9 cellular contexts compared by ENCODE assay signal in genomic region chr3:132231633-132232032, GRCh38.
DNase-seq lines count a peak whose midpoint lies in the region; TF ChIP-seq lines count a peak whose summit lies in the region.
"Had no signal": no experiment of that assay in that cellular context is flagged by ENCODE, and none has a peak within 500 bp of the region (broad histone marks: within the 10 kb centered on the region; RNA-seq: fewer than 3 reads in every experiment).

No MANE protein-coding gene starts in this region.

- DNase-seq in NCI-H748 (lab: John Stamatoyannopoulos, UW; ENCODE audit: unreplicated experiment) = peak; percentile 12
- no peak for DNase-seq in NCI-H748 treated with DMSO at 0.1 percent for 48 hours (lab: John Stamatoyannopoulos, UW)
- DNase-seq in NOMO-1 treated with dmso at 0.1 percent for 144 hours (lab: John Stamatoyannopoulos, UW; ENCODE audit: unreplicated experiment) = peak; percentile 63
- DNase-seq in fibroblast of mammary gland (ENCODE audit: low read depth) = peak; percentile 72
- DNase-seq in stromal cell of bone marrow (ENCODE audit: low read depth) = peak; percentile 26
- no peak for DNase-seq in SKM-1 treated with dmso at 0.1 percent for 144 hours (lab: John Stamatoyannopoulos, UW; ENCODE audit: unreplicated experiment)
- no peak for DNase-seq in H7
- no peak for DNase-seq in activated naive CD4-positive, alpha-beta T cell treated with Interleukin-2 at 50 U/mL for 16 hours
- DNase-seq: effector CD8-positive, alpha-beta T cell had no signal

- no peak overlapping the region for H3K4me3 ChIP-seq in fibroblast of mammary gland (ENCODE audit: control insufficient read depth, low read depth, low read length)
- no peak overlapping the region for H3K4me3 ChIP-seq in H7 (ENCODE audit: insufficient read depth, low read depth, low read length)

- no peaks in the 10 kb centered on the region for H3K36me3 ChIP-seq in H7 (replicated peaks; ENCODE audit: control insufficient read depth, insufficient read depth, low read length)

- TF ChIP-seq CTCF in fibroblast of mammary gland (conservative IDR thresholded peaks at IDR 0.05; ENCODE audit: control insufficient read depth, insufficient read depth, low read depth, low read length) = no peak

- H3K27me3 ChIP-seq in H7 (ENCODE audit: control insufficient read depth, insufficient read depth, low read length) = no peaks in the 10 kb centered on the region

Comparison
In these comparisons a context has a peak if more than half of its experiments do, and no peak if none do; other contexts are left out.
1. DNase-seq: peak in NCI-H748 (single experiment), NOMO-1 treated with dmso at 0.1 percent for 144 hours (single experiment), fibroblast of mammary gland (single experiment) and stromal cell of bone marrow (single experiment); none in NCI-H748 treated with DMSO at 0.1 percent for 48 hours (single experiment), SKM-1 treated with dmso at 0.1 percent for 144 hours (single experiment), H7 (single experiment) and activated naive CD4-positive, alpha-beta T cell treated with Interleukin-2 at 50 U/mL for 16 hours (single experiment).